In genomic region chr17:46982577-46982976, GRCh38 we compare ENCODE assay signal across 24 cellular contexts. TPM values are rescaled to one million over a fixed set of nuclear protein-coding genes. Genes with fewer than 3 reads are reported as not detected.
DNase-seq lines count a peak whose midpoint lies in the region; ATAC-seq and TF ChIP-seq lines count a peak whose summit lies in the region.
"Had no signal": no experiment of that assay in that cellular context is flagged by ENCODE, and none has a peak within 500 bp of the region (broad histone marks: within the 10 kb centered on the region; RNA-seq: fewer than 3 reads in every experiment).

No MANE protein-coding gene starts in this region.

- no peaks in the 10 kb centered on the region for H4K20me1 ChIP-seq in GM23338 (replicated peaks; ENCODE audit: insufficient read depth)

- 0 out of 2 replicates have a peak, but pooled peaks cover 3% of the 10 kb centered on the region for H3K9me2 ChIP-seq in GM23338 (ENCODE audit: insufficient read depth)

- H3K36me3 Mint-ChIP-seq in GM23338 (ENCODE audit: low read depth) (peaks cover 3% of the 10 kb centered on the region; the same call in 1 of the 3 replicates), glutamatergic neuron (ENCODE audit: unreplicated experiment) (no peaks in the 10 kb centered on the region)
- H3K36me3 Mint-ChIP-seq: IgD-negative memory B cell had no signal

- H3K4me2 ChIP-seq in GM23338: no peak overlapping the region

- ATAC-seq in GM23338 (no peak), GM21381 (IDR thresholded peaks at IDR 0.05; ENCODE audit: unreplicated experiment) (no peak), HG02759 (IDR thresholded peaks at IDR 0.05; ENCODE audit: unreplicated experiment) (no peak)
- ATAC-seq: GM12878, HCT116 had no signal

- no peaks in the 10 kb centered on the region for H3K79me2 ChIP-seq in GM23338 (replicated peaks; ENCODE audit: insufficient read depth)

- TF ChIP-seq CTCF in GM23338 (conservative IDR thresholded peaks at IDR 0.05; ENCODE audit: low read depth in 2 of 2): no peak
- TF ChIP-seq CTCF in glutamatergic neuron (IDR thresholded peaks at IDR 0.05; ENCODE audit: partially characterized antibody, unreplicated experiment): no peak

- no peaks in the 10 kb centered on the region for H3K36me3 ChIP-seq in GM23338 (ENCODE audit: insufficient read depth)

- no peak overlapping the region for H3K4me3 ChIP-seq in GM23338
- H3K4me3 ChIP-seq: GM12878, GM23248 had no signal

- H3K9me3 Mint-ChIP-seq in GM23338 (no peaks in the 10 kb centered on the region; the same call in 2 of the 3 replicates), glutamatergic neuron (ENCODE audit: unreplicated experiment) (peaks cover 10% of the 10 kb centered on the region)
- H3K9me3 Mint-ChIP-seq: CD4-positive, CD25-positive, alpha-beta regulatory T cell; HFFc6; IgD-negative memory B cell had no signal

- H3K27ac ChIP-seq in GM23338 (ENCODE audit: low read depth): no peak overlapping the region
- H3K27ac ChIP-seq: GM23248 had no signal

- H3K27me3 Mint-ChIP-seq in GM23338 (ENCODE audit: insufficient read depth, low read depth, poor library complexity) (peaks cover 29% of the 10 kb centered on the region), glutamatergic neuron (ENCODE audit: unreplicated experiment) (peaks cover 14% of the 10 kb centered on the region)

- H3K27me3 ChIP-seq in GM23338 (ENCODE audit: insufficient read depth): peaks cover 27% of the 10 kb centered on the region

- H3K27ac Mint-ChIP-seq in GM23338: no peak overlapping the region
- peak overlapping the region; percentile 60 for H3K27ac Mint-ChIP-seq in glutamatergic neuron (ENCODE audit: unreplicated experiment)
- H3K27ac Mint-ChIP-seq: CD4-positive, CD25-positive, alpha-beta regulatory T cell; CD8-positive, alpha-beta memory T cell; HFFc6; IgD-negative memory B cell had no signal

- peak overlapping the region; percentile 63 for H2AFZ ChIP-seq in GM23338
- H2AFZ ChIP-seq: GM23248 had no signal

- H3K4me1 Mint-ChIP-seq in GM23338: peaks cover 31% of the 10 kb centered on the region
- H3K4me1 Mint-ChIP-seq in glutamatergic neuron (ENCODE audit: low read depth, unreplicated experiment): peaks cover 27% of the 10 kb centered on the region

- H3F3A ChIP-seq in GM23338 (replicated peaks; ENCODE audit: low read depth): no peaks in the 10 kb centered on the region

- H3K4me1 ChIP-seq in GM23338 (ENCODE audit: insufficient read depth): peaks cover 32% of the 10 kb centered on the region

- H3K4me3 Mint-ChIP-seq in GM23338 (no peak overlapping the region), glutamatergic neuron (ENCODE audit: unreplicated experiment) (no peak overlapping the region)
- H3K4me3 Mint-ChIP-seq: CD4-positive, CD25-positive, alpha-beta regulatory T cell; HFFc6 had no signal

- peak; percentile 16 for DNase-seq in NCI-H82 (lab: John Stamatoyannopoulos, UW)
- no peak for DNase-seq in NCI-H82 treated with DMSO at 0.1 percent for 48 hours (lab: John Stamatoyannopoulos, UW; ENCODE audit: unreplicated experiment)
- no peak for DNase-seq in GM23338 (ENCODE audit: low spot score)
- no peak for DNase-seq in glutamatergic neuron
- no peak for DNase-seq in NCI-H1930 (lab: John Stamatoyannopoulos, UW)
- DNase-seq: C1 segment of cervical spinal cord; CD4-positive, CD25-positive, alpha-beta regulatory T cell; CD8-positive, alpha-beta memory T cell; COR-L47; DMS 273 treated with DMSO at 0.1 percent for 48 hours; DMS53; DND-41; EL; GM23248; H7; HFFc6; KBM-7 had no signal

TF ChIP-seq in GM23338, 12 proteins besides CTCF, POLR2A, EP300 and RAD21 (continues in another document):
- TF ChIP-seq JUNB (IDR thresholded peaks at IDR 0.05; ENCODE audit: unreplicated experiment): no peak
- TF ChIP-seq REST (IDR thresholded peaks at IDR 0.05; ENCODE audit: unreplicated experiment): no peak
- no peak for TF ChIP-seq ETS1 (IDR thresholded peaks at IDR 0.05)
- no peak for TF ChIP-seq STAT1 (IDR thresholded peaks at IDR 0.05; ENCODE audit: unreplicated experiment)
- TF ChIP-seq POLR2AphosphoS5 (IDR thresholded peaks at IDR 0.05; ENCODE audit: low read depth): no peak
- TF ChIP-seq NANOG (IDR thresholded peaks at IDR 0.05; ENCODE audit: borderline replicate concordance): no peak
- TF ChIP-seq CREB1 (CRISPR knock-in tag; IDR thresholded peaks at IDR 0.05; ENCODE audit: low read depth): no peak
- no peak for TF ChIP-seq ZNF331 (CRISPR knock-in tag; IDR thresholded peaks at IDR 0.05; ENCODE audit: low read depth)
- no peak for TF ChIP-seq ZNF114 (CRISPR knock-in tag; IDR thresholded peaks at IDR 0.05)
- no peak for TF ChIP-seq EZH2phosphoT487 (IDR thresholded peaks at IDR 0.05; ENCODE audit: unreplicated experiment)
- no peak for TF ChIP-seq EZH2 (IDR thresholded peaks at IDR 0.05; ENCODE audit: low read depth, unreplicated experiment)

RNA-seq across cellular contexts. Expression of gene RPRML, which starts 3.5 kb away (rescaled TPM):
- total RNA-seq in GM23338 (2014; rRNA removed; shearing (Covaris generic)): 8.4 and 16.4 TPM in 2 replicates
- polyA plus RNA-seq in GM23338 (2016; fragmentation: Nextera tagmentation; extraction: Ambion mirVana): 2.1 and 3.4 TPM in 2 replicates
- 4.5 TPM for total RNA-seq in glutamatergic neuron (ENCODE audit: unreplicated experiment)
- total RNA-seq: A673; CD4-positive, CD25-positive, alpha-beta regulatory T cell; CD8-positive, alpha-beta memory T cell; GM12878; GM23248; HFFc6 had no signal
- polyA plus RNA-seq: AG04450; CD4-positive, CD25-positive, alpha-beta regulatory T cell; CD8-positive, alpha-beta memory T cell; GM12878; GM23248 had no signal

RNA-seq across cellular contexts. Expression of gene GOSR2, which starts 59.6 kb away (rescaled TPM):
- 32.2 and 36.2 TPM in 2 replicates for total RNA-seq in GM23338 (2014; rRNA removed; shearing (Covaris generic))
- 26.1 and 33.2 TPM in 2 replicates for polyA plus RNA-seq in GM23338 (2016; fragmentation: Nextera tagmentation; extraction: Ambion mirVana)
- total RNA-seq in glutamatergic neuron (ENCODE audit: unreplicated experiment): 62.4 TPM
